Comparison of ENCODE assay signal across 13 cellular contexts in the genomic region with DNA sequence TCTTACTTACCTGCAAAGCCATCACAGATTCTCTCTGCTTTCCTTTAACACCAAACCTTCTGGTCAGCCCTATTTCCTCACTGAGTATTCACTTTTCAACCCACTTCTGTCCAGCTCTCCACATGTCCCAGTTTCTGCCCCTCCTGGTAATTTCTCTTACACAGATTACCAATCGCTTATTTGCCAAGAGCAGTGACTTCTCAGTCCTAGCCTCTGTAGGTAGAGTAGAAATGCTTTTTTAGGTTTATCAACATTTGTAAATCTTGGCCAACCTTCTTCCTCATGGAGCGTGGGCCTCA. TPM values are rescaled to one million over a fixed set of nuclear protein-coding genes. Genes with fewer than 3 reads are reported as not detected.
DNase-seq lines count a peak whose midpoint lies in the region; ATAC-seq, FAIRE-seq and TF ChIP-seq lines count a peak whose summit lies in the region.
"Had no signal": no experiment of that assay in that cellular context is flagged by ENCODE, and none has a peak within 500 bp of the region (broad histone marks: within the 10 kb centered on the region; RNA-seq: fewer than 3 reads in every experiment).

No MANE protein-coding gene starts in this region.

- peak overlapping the region; percentile 24 for H3K27ac Mint-ChIP-seq in activated naive CD4-positive, alpha-beta T cell treated with anti-CD3 and anti-CD28 coated beads for 36 hours
- H3K27ac Mint-ChIP-seq: stimulated activated memory B cell treated with anti-CD40 and anti-IgM and Interleukin-4, amounts not matched to agents 10 μg/mL and 1 μg/mL and 100 μg/mL, for 72 hours had no signal

- FAIRE-seq in HepG2 (lab: Jason Lieb, UNC): no peak

- no peak overlapping the region for H2AFZ ChIP-seq in HepG2 (ENCODE audit: low read length)

- H3K27me3 ChIP-seq in dorsolateral prefrontal cortex (no peaks in the 10 kb centered on the region), HepG2 (ENCODE audit: control insufficient read depth in 1 of 2, insufficient read depth in 2 of 2, low read length in 2 of 2) (no peaks in the 10 kb centered on the region)
- H3K27me3 ChIP-seq: breast epithelium, vagina had no signal

- H3K36me3 ChIP-seq in HepG2 (replicated peaks in 1 of 2; ENCODE audit: control insufficient read depth in 1 of 2, insufficient read depth in 2 of 2, low read length in 2 of 2): no peaks in the 10 kb centered on the region
- H3K36me3 ChIP-seq: breast epithelium, vagina had no signal

- TF ChIP-seq EP300 in HepG2 (IDR thresholded peaks at IDR 0.05; ENCODE audit: low read depth in 2 of 2, low read length in 2 of 2): no peak
- no peak for TF ChIP-seq EP300 in HepG2 (CRISPR knock-in tag; IDR thresholded peaks at IDR 0.05; ENCODE audit: borderline replicate concordance)

- TF ChIP-seq RAD21 in HepG2 (CRISPR knock-in tag; IDR thresholded peaks at IDR 0.05): no peak

- in situ Hi-C loops in HepG2 (cut with HindIII; ENCODE audit: extremely low pct_ligation_motif_present, low pct_unique_long_range_greater_than_20kb): loop anchor here (5.0 kb wide), 1 partner anchor 112 kb away; no protein-coding TSS in a partner anchor

- DNase-seq in activated naive CD4-positive, alpha-beta T cell treated with anti-CD3 and anti-CD28 coated beads for 36 hours: no peak
- no peak for DNase-seq in activated naive CD4-positive, alpha-beta T cell treated with anti-CD3 and anti-CD28 coated beads, Interleukin-2, amount 50 U/mL, for 16 hours
- no peak for DNase-seq in RWPE1 (ENCODE audit: low spot score)
- no peak for DNase-seq in dorsolateral prefrontal cortex
- no peak for DNase-seq in HepG2 (ENCODE audit: low spot score)
- DNase-seq in C1 segment of cervical spinal cord (lab: John Stamatoyannopoulos, UW): no peak
- DNase-seq in NCI-H2227 (lab: John Stamatoyannopoulos, UW; ENCODE audit: unreplicated experiment): no peak
- DNase-seq: activated gamma-delta T cell treated with Interleukin-2 at 50 U/mL for 16 hours had no signal

- no peaks in the 10 kb centered on the region for H3K79me2 ChIP-seq in HepG2 (ENCODE audit: insufficient read depth, low read length)

- intact Hi-C loops in activated naive CD4-positive, alpha-beta T cell treated with anti-CD3 and anti-CD28 coated beads for 36 hours (cut with micrococcal nuclease): loop anchor here (1.0 kb wide), 2 partner anchors 79 to 116 kb away; no protein-coding TSS in a partner anchor
- intact Hi-C loops in dorsolateral prefrontal cortex (cut with DNase I): loop anchor here (2.0 to 5.0 kb wide), 5 partner anchors 33 to 117 kb away; partner anchors contain the start of genes LRRC8C (in 2 of the 2) and LRRC8B (in 1 of the 2)
- intact Hi-C loops in HepG2 (cut with micrococcal nuclease; ENCODE audit: unreplicated experiment): loop anchor here (1.0 kb wide), 2 partner anchors 79 to 116 kb away; no protein-coding TSS in a partner anchor

- no peaks in the 10 kb centered on the region for H3K9me3 ChIP-seq in HepG2 (ENCODE audit: low read length)
- H3K9me3 ChIP-seq: breast epithelium, vagina had no signal

- POLR2A ChIA-PET in RWPE1 (lab: Yijun Ruan, JAX; ENCODE audit: low non-redundant PET): no interaction called here
- POLR2A ChIA-PET in HepG2 (lab: Yijun Ruan, JAX): no interaction called here

- CTCF ChIA-PET in activated naive CD4-positive, alpha-beta T cell treated with anti-CD3 and anti-CD28 coated beads for 36 hours (lab: Charles Lee): interaction anchor here (0.7 to 13.4 kb wide), 13 partner anchors 9 to 303 kb away, joined by 3 to 109 read pairs (median 4); no protein-coding TSS in a partner anchor
- CTCF ChIA-PET in RWPE1 (lab: Yijun Ruan, JAX): interaction anchor here (0.6 to 1.1 kb wide), 3 partner anchors 87 to 514 kb away, joined by 3 to 5 read pairs (median 4); no protein-coding TSS in a partner anchor
- CTCF ChIA-PET in HepG2 (lab: Yijun Ruan, JAX; ENCODE audit: low intra/inter-chr PET ratio, low total read pairs): interaction anchor here (2.5 kb wide), 2 partner anchors 80 to 116 kb away, joined by 17 to 34 read pairs; no protein-coding TSS in a partner anchor

- H3K4me1 ChIP-seq in HepG2 (ENCODE audit: insufficient read depth, low read length): no peaks in the 10 kb centered on the region
- H3K4me1 ChIP-seq: breast epithelium had no signal

- WGBS in HepG2 (ENCODE audit: low lambda C conversion rate): 91% methylated on average over 2 of the region's 2 CpGs

- H3K4me2 ChIP-seq in HepG2 (ENCODE audit: low read depth, low read length): no peak overlapping the region

- H3K27ac ChIP-seq in RWPE1 (no peak overlapping the region), dorsolateral prefrontal cortex (peak overlapping the region in 53 of 59 donors; percentile 1 to 78 (median 53)), temporal lobe (ENCODE audit: low read depth, low read length) (peak overlapping the region; percentile 1), HepG2 (ENCODE audit: extremely low read length, insufficient read depth, low read length) (no peak overlapping the region)
- H3K27ac ChIP-seq: breast epithelium, vagina had no signal

- no peaks in the 10 kb centered on the region for H4K20me1 ChIP-seq in HepG2 (ENCODE audit: insufficient read depth, low read length)

- no peak for ATAC-seq in HepG2
- ATAC-seq: stimulated activated memory B cell treated with anti-CD40 and anti-IgM and Interleukin-4, amounts not matched to agents 10 μg/mL and 1 μg/mL and 100 μg/mL, for 72 hours had no signal

- no peak overlapping the region for H3K4me3 Mint-ChIP-seq in activated naive CD4-positive, alpha-beta T cell treated with anti-CD3 and anti-CD28 coated beads for 36 hours
- H3K4me3 Mint-ChIP-seq: naive B cell; stimulated activated memory B cell treated with anti-CD40 and anti-IgM and Interleukin-4, amounts not matched to agents 10 μg/mL and 1 μg/mL and 100 μg/mL, for 72 hours had no signal

- H3K9me3 Mint-ChIP-seq in activated naive CD4-positive, alpha-beta T cell treated with anti-CD3 and anti-CD28 coated beads for 36 hours: no peaks in the 10 kb centered on the region
- H3K9me3 Mint-ChIP-seq: naive B cell; stimulated activated memory B cell treated with anti-CD40 and anti-IgM and Interleukin-4, amounts not matched to agents 10 μg/mL and 1 μg/mL and 100 μg/mL, for 72 hours had no signal

- no peaks in the 10 kb centered on the region for H3K36me3 Mint-ChIP-seq in activated naive CD4-positive, alpha-beta T cell treated with anti-CD3 and anti-CD28 coated beads for 36 hours (ENCODE audit: low read depth)
- H3K36me3 Mint-ChIP-seq: naive B cell; stimulated activated memory B cell treated with anti-CD40 and anti-IgM and Interleukin-4, amounts not matched to agents 10 μg/mL and 1 μg/mL and 100 μg/mL, for 72 hours had no signal

- TF ChIP-seq CTCF in RWPE1 (conservative IDR thresholded peaks at IDR 0.05; ENCODE audit: low read depth) (peak; percentile 49; the same call in 1 of the 2 replicates), dorsolateral prefrontal cortex (IDR thresholded peaks at IDR 0.05 in 54 of 56, conservative IDR thresholded peaks at IDR 0.05 in 2 of 56; ENCODE audit: low read depth in 1 of 56, partially characterized antibody in 56 of 56) (peak in 17 of 56 donors; percentile 1 to 46 (median 22)), HepG2 (CRISPR knock-in tag; IDR thresholded peaks at IDR 0.05) (no peak)

- TF ChIP-seq POLR2A in HepG2 (IDR thresholded peaks at IDR 0.05; ENCODE audit: insufficient read depth in 1 of 2, low read depth in 2 of 2, low read length in 2 of 2): no peak

- no TSS peak for BruUV-seq in HepG2 (replicated peaks; lab: Mats Ljungman, UMichigan)

- H3K4me1 Mint-ChIP-seq in activated naive CD4-positive, alpha-beta T cell treated with anti-CD3 and anti-CD28 coated beads for 36 hours (ENCODE audit: low read depth): peaks cover 87% of the 10 kb centered on the region

- H3K4me3 ChIP-seq in dorsolateral prefrontal cortex (no peak overlapping the region), HepG2 (replicated peaks in 1 of 3; ENCODE audit: insufficient read depth in 1 of 3, low read depth in 2 of 3, low read length in 3 of 3) (no peak overlapping the region)
- H3K4me3 ChIP-seq: breast epithelium, vagina had no signal

- H3K9ac ChIP-seq in HepG2 (ENCODE audit: insufficient read depth, low read depth, low read length): no peak overlapping the region

- no peaks in the 10 kb centered on the region for H3K27me3 Mint-ChIP-seq in activated naive CD4-positive, alpha-beta T cell treated with anti-CD3 and anti-CD28 coated beads for 36 hours (ENCODE audit: low read depth)
- H3K27me3 Mint-ChIP-seq: naive B cell; stimulated activated memory B cell treated with anti-CD40 and anti-IgM and Interleukin-4, amounts not matched to agents 10 μg/mL and 1 μg/mL and 100 μg/mL, for 72 hours had no signal

TF ChIP-seq in HepG2, 621 proteins besides CTCF, POLR2A, EP300 and RAD21 (continues in another document):
- TF ChIP-seq MBD4 (IDR thresholded peaks at IDR 0.05; ENCODE audit: borderline replicate concordance, low read length) (no peak), IKZF1 (IDR thresholded peaks at IDR 0.05) (no peak), SRSF1 (optimal IDR thresholded peaks at IDR 0.05; ENCODE audit: low read depth, low read length) (no peak), TEAD2 (CRISPR knock-in tag; IDR thresholded peaks at IDR 0.05) (no peak)

RNA-seq across cellular contexts. Expression of gene LRRC8C, which starts 33.6 kb away (rescaled TPM):
- 10 to 100 TPM; 13.6 TPM for total RNA-seq in activated naive CD4-positive, alpha-beta T cell treated with anti-CD3 and anti-CD28 coated beads for 36 hours
- total RNA-seq in dorsolateral prefrontal cortex (10 to 100 TPM; 10.3 to 21.7 (median 16.1) TPM), temporal lobe (7.6 TPM), HepG2 (2016; rRNA removed; fragmentation: Illumina TruSeq; extraction: Trizol) (0.22 TPM in 2 replicates)
- under 0.01 and 0.10 TPM in 2 replicates for total RNA-seq in HepG2 (2016; cell fraction: cytosol; rRNA removed; fragmentation: Illumina TruSeq; extraction: Trizol; ENCODE audit: low read depth)
- 0.22 and 0.24 TPM in 2 replicates for total RNA-seq in HepG2 (2016; cell fraction: insoluble cytoplasmic fraction; rRNA removed; fragmentation: Illumina TruSeq; extraction: Trizol)
- total RNA-seq in HepG2 (2016; cell fraction: membrane; rRNA removed; fragmentation: Illumina TruSeq; extraction: Trizol): 0.12 and 0.14 TPM in 2 replicates
- total RNA-seq in HepG2 (2016; cell fraction: nucleus; rRNA removed; fragmentation: Illumina TruSeq; extraction: Trizol): 0.25 and 0.47 TPM in 2 replicates
- 0.25 and 0.32 TPM in 2 replicates for polyA plus RNA-seq in HepG2 (2011; rRNA removed)
- 0.13 and 0.22 TPM in 2 replicates for polyA plus RNA-seq in HepG2 (2011; cell fraction: cytosol; rRNA removed)
- 0.21 and 0.26 TPM in 2 replicates for polyA plus RNA-seq in HepG2 (2011; cell fraction: nucleus; rRNA removed)
- polyA plus RNA-seq in HepG2 (2012): 0.19 and 0.28 TPM in 2 replicates
- polyA plus RNA-seq in HepG2 (2016; cell fraction: cytosol; fragmentation: Illumina TruSeq; extraction: Trizol; ENCODE audit: low read depth): 0.01 and 0.02 TPM in 2 replicates
- polyA plus RNA-seq in HepG2 (2016; cell fraction: insoluble cytoplasmic fraction; fragmentation: Illumina TruSeq; extraction: Trizol; ENCODE audit: low read depth): 0.21 and 0.28 TPM in 2 replicates
- 0.03 TPM in 2 replicates for polyA plus RNA-seq in HepG2 (2016; cell fraction: membrane; fragmentation: Illumina TruSeq; extraction: Trizol; ENCODE audit: low read depth)
- 0.31 and 0.49 TPM in 2 replicates for polyA plus RNA-seq in HepG2 (2016; cell fraction: nucleus; fragmentation: Illumina TruSeq; extraction: Trizol; ENCODE audit: insufficient read depth, low read depth)
- polyA minus RNA-seq in HepG2 (2011; rRNA and poly(A)+ RNA removed; ENCODE audit: low replicate concordance): 0.36 and 3.1 TPM in 2 replicates
- polyA minus RNA-seq in HepG2 (2011; cell fraction: cytosol; rRNA and poly(A)+ RNA removed): 0.10 and 0.18 TPM in 2 replicates
- polyA minus RNA-seq in HepG2 (2011; cell fraction: nucleus; rRNA and poly(A)+ RNA removed): 0.64 and 0.99 TPM in 2 replicates

Comparison
In these comparisons a context has a peak if more than half of its experiments do, and no peak if none do; other contexts are left out.
1. H3K27ac ChIP-seq: peak in dorsolateral prefrontal cortex (53 of 59) and temporal lobe (single experiment); none in RWPE1 (single experiment) and HepG2 (single experiment).